8 cellular contexts compared by ENCODE assay signal in the genomic region with DNA sequence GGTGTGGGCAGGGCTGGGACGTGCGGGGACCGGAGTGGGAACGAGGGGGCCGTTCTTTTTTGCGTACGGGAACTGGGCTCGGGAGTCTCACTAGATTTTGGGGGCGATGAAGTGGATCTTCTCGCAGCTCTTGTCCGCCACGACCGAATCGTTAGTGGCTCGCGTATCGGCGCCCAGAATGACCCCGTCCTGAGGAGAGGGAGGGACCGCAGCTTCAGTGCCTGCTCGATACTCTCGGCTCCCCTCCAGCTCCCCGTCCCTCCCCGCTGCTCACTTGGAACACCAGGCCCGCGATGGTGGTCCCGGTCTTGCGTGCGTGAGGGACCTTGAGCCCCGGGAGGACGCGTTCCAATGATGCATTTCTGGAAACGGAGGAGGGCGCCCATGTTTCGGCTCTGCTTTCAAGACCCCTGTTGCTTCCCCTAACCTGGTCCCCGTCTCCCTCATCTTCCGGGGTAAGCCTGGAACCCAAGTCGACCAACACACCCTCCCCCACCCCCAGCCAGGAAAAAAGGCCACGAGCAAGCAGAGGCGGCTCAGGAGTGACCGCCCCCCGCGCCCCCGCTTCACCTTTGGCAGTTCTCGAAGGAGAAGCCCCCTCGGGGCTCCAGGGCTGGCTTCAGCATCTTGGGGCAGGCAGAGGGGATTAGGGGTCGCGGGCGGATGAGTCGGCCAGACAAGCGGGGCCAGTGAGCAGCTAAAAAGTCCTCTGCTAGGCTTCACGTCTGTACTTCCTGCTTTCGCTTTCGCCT. TPM values are rescaled to one million over a fixed set of nuclear protein-coding genes. Genes with fewer than 3 reads are reported as not detected.
DNase-seq lines count a peak whose midpoint lies in the region; ATAC-seq and TF ChIP-seq lines count a peak whose summit lies in the region.

PSMB10 (minus strand) TSS at position 727 of the 752 bp plus-strand sequence; CDS start at position 626, 101 bp downstream.

- DNase-seq in GM06990 (ENCODE audit: extremely low read depth, insufficient read length) (peak; percentile 78), SJSA1 (ENCODE audit: low read depth in 1 of 2, low spot score in 2 of 2) (peak; percentile 70 to 74), astrocyte of the cerebellum (ENCODE audit: low read depth) (peak; percentile 45), hepatocyte (ENCODE audit: low spot score) (peak; percentile 78), retina (peak; percentile 57), MV-4-11 (lab: John Stamatoyannopoulos, UW) (no peak)

- H3K27ac ChIP-seq in HEK293 (ENCODE audit: extremely low read depth, low read depth, low read length): peak within 1 kb of the TSS; percentile 69
- H3K27ac ChIP-seq in SJSA1: peak within 1 kb of the TSS; percentile 80
- H3K27ac ChIP-seq in hepatocyte: peak within 1 kb of the TSS; percentile 90

- H3K4me3 ChIP-seq in GM06990 (replicated peaks; ENCODE audit: low read depth, low read length): peak within 1 kb of the TSS; percentile 98
- peak within 1 kb of the TSS; percentile 92 for H3K4me3 ChIP-seq in HEK293 (ENCODE audit: low read depth, low read length)
- H3K4me3 ChIP-seq in SJSA1: peak within 1 kb of the TSS; percentile 75
- peak within 1 kb of the TSS; percentile 77 for H3K4me3 ChIP-seq in astrocyte of the cerebellum (ENCODE audit: low read depth, low read length)
- H3K4me3 ChIP-seq in hepatocyte: peak within 1 kb of the TSS; percentile 87

- under 1% methylated on average over 47 of the region's 54 CpGs for WGBS in hepatocyte (ENCODE audit: low lambda C conversion rate, missing lambda C conversion rate)

- H4K20me1 ChIP-seq in hepatocyte (ENCODE audit: insufficient read depth, poor library complexity, severe bottlenecking): no peaks in the 10 kb centered on the region

- peak within 1 kb of the TSS; percentile 46 for H2AFZ ChIP-seq in hepatocyte

- no peak for ATAC-seq in HG02588 (IDR thresholded peaks at IDR 0.05; ENCODE audit: unreplicated experiment)

- POLR2A ChIA-PET in HEK293 (lab: Yijun Ruan, JAX): interaction anchor here (0.6 to 2.5 kb wide), 28 partner anchors 8 to 415 kb away, joined by 3 to 16 read pairs (median 4); partner anchors contain the start of genes ACD, CTCF, DDX28 and DUS2

- no peaks in the 10 kb centered on the region for H3K9me3 ChIP-seq in HEK293 (ENCODE audit: control insufficient read depth, insufficient read depth, low read depth, low read length)
- H3K9me3 ChIP-seq in SJSA1 (replicated peaks): no peaks in the 10 kb centered on the region
- H3K9me3 ChIP-seq in hepatocyte (ENCODE audit: low read depth): no peaks in the 10 kb centered on the region

- CTCF ChIA-PET in HEK293 (lab: Yijun Ruan, JAX): interaction anchor here (0.6 to 2.6 kb wide), 10 partner anchors 11 to 389 kb away, joined by 3 to 17 read pairs (median 4); partner anchors contain the start of gene NRN1L

- H3K36me3 ChIP-seq in GM06990 (ENCODE audit: control insufficient read depth, insufficient read depth, low read length) (peaks cover 35% of the 10 kb centered on the region), HEK293 (ENCODE audit: control insufficient read depth in 2 of 2, insufficient read depth in 1 of 2, low read length in 2 of 2) (peaks cover 0 to 18% of the 10 kb centered on the region in 2 experiments; a peak in 2 of 3 replicates), SJSA1 (peaks cover 58% of the 10 kb centered on the region), hepatocyte (replicated peaks; ENCODE audit: insufficient read depth, low read depth) (no peaks in the 10 kb centered on the region)

- in situ Hi-C loops in astrocyte of the cerebellum (cut with HindIII; ENCODE audit: low sequenced_read_pairs): no loop called here

- peaks cover 24% of the 10 kb centered on the region for H3K79me2 ChIP-seq in hepatocyte

- H3K27me3 ChIP-seq in GM06990 (replicated peaks; ENCODE audit: control insufficient read depth, insufficient read depth, low read length): no peaks in the 10 kb centered on the region
- H3K27me3 ChIP-seq in SJSA1 (replicated peaks): no peaks in the 10 kb centered on the region
- H3K27me3 ChIP-seq in hepatocyte: no peaks in the 10 kb centered on the region

- H3K9me2 ChIP-seq in hepatocyte (replicated peaks; ENCODE audit: insufficient read depth): no peaks in the 10 kb centered on the region

- no peaks in the 10 kb centered on the region for H3K4me1 ChIP-seq in HEK293 (ENCODE audit: control insufficient read depth, insufficient read depth, low read length)
- peaks cover 17% of the 10 kb centered on the region for H3K4me1 ChIP-seq in SJSA1 (replicated peaks)
- peaks cover 8% of the 10 kb centered on the region for H3K4me1 ChIP-seq in hepatocyte (ENCODE audit: insufficient read depth)

- TF ChIP-seq CTCF in GM06990 (IDR thresholded peaks at IDR 0.05; ENCODE audit: insufficient read depth, low read length, poor library complexity, severe bottlenecking): no peak
- TF ChIP-seq CTCF in HEK293 (tag by site-specific recombination; IDR thresholded peaks at IDR 0.05): peak; percentile 11; the same call in 1 of the 2 replicates
- TF ChIP-seq CTCF in astrocyte of the cerebellum (IDR thresholded peaks at IDR 0.05; ENCODE audit: low read depth, low read length, missing control alignments): no peak
- TF ChIP-seq CTCF in hepatocyte (IDR thresholded peaks at IDR 0.05; ENCODE audit: poor library complexity): no peak

- H3K4me2 ChIP-seq in hepatocyte: peak within 1 kb of the TSS; percentile 83

TF ChIP-seq in HEK293, 187 proteins besides CTCF, POLR2A, EP300 and RAD21 (continues in another document):
- TF ChIP-seq, protein P1, sequence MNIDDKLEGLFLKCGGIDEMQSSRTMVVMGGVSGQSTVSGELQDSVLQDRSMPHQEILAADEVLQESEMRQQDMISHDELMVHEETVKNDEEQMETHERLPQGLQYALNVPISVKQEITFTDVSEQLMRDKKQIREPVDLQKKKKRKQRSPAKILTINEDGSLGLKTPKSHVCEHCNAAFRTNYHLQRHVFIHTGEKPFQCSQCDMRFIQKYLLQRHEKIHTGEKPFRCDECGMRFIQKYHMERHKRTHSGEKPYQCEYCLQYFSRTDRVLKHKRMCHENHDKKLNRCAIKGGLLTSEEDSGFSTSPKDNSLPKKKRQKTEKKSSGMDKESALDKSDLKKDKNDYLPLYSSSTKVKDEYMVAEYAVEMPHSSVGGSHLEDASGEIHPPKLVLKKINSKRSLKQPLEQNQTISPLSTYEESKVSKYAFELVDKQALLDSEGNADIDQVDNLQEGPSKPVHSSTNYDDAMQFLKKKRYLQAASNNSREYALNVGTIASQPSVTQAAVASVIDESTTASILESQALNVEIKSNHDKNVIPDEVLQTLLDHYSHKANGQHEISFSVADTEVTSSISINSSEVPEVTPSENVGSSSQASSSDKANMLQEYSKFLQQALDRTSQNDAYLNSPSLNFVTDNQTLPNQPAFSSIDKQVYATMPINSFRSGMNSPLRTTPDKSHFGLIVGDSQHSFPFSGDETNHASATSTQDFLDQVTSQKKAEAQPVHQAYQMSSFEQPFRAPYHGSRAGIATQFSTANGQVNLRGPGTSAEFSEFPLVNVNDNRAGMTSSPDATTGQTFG (tag by site-specific recombination; IDR thresholded peaks at IDR 0.05; ENCODE audit: borderline replicate concordance): no peak
- TF ChIP-seq ZNF146 (tag by site-specific recombination; IDR thresholded peaks at IDR 0.05): no peak
- TF ChIP-seq ZNF580 (tag by site-specific recombination; IDR thresholded peaks at IDR 0.05): 0 out of 2 replicates have a peak, but pooled peaks have one; percentile 4
- TF ChIP-seq, protein P2, sequence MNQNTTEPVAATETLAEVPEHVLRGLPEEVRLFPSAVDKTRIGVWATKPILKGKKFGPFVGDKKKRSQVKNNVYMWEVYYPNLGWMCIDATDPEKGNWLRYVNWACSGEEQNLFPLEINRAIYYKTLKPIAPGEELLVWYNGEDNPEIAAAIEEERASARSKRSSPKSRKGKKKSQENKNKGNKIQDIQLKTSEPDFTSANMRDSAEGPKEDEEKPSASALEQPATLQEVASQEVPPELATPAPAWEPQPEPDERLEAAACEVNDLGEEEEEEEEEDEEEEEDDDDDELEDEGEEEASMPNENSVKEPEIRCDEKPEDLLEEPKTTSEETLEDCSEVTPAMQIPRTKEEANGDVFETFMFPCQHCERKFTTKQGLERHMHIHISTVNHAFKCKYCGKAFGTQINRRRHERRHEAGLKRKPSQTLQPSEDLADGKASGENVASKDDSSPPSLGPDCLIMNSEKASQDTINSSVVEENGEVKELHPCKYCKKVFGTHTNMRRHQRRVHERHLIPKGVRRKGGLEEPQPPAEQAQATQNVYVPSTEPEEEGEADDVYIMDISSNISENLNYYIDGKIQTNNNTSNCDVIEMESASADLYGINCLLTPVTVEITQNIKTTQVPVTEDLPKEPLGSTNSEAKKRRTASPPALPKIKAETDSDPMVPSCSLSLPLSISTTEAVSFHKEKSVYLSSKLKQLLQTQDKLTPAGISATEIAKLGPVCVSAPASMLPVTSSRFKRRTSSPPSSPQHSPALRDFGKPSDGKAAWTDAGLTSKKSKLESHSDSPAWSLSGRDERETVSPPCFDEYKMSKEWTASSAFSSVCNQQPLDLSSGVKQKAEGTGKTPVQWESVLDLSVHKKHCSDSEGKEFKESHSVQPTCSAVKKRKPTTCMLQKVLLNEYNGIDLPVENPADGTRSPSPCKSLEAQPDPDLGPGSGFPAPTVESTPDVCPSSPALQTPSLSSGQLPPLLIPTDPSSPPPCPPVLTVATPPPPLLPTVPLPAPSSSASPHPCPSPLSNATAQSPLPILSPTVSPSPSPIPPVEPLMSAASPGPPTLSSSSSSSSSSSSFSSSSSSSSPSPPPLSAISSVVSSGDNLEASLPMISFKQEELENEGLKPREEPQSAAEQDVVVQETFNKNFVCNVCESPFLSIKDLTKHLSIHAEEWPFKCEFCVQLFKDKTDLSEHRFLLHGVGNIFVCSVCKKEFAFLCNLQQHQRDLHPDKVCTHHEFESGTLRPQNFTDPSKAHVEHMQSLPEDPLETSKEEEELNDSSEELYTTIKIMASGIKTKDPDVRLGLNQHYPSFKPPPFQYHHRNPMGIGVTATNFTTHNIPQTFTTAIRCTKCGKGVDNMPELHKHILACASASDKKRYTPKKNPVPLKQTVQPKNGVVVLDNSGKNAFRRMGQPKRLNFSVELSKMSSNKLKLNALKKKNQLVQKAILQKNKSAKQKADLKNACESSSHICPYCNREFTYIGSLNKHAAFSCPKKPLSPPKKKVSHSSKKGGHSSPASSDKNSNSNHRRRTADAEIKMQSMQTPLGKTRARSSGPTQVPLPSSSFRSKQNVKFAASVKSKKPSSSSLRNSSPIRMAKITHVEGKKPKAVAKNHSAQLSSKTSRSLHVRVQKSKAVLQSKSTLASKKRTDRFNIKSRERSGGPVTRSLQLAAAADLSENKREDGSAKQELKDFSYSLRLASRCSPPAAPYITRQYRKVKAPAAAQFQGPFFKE (tag by site-specific recombination; IDR thresholded peaks at IDR 0.05; ENCODE audit: borderline replicate concordance): 0 out of 2 replicates have a peak, but pooled peaks have one; percentile 72
- TF ChIP-seq GLIS2 (tag by site-specific recombination; IDR thresholded peaks at IDR 0.05): peak; percentile 7; the same call in 1 of the 2 replicates

RNA-seq across cellular contexts. Expression of gene PSMB10, which starts in this region (rescaled TPM):
- total RNA-seq in SJSA1 (2014; rRNA removed; shearing (Covaris generic)): 50.1 and 147 TPM in 2 replicates
- total RNA-seq in hepatocyte: 13.7 and 27.8 TPM in 2 replicates
- polyA plus RNA-seq in hepatocyte: 48.7 and 52.2 TPM in 2 replicates
